In genomic region chr7:139441961-139442360, GRCh38 we compare ENCODE assay signal across 33 cellular contexts. TPM values are rescaled to one million over a fixed set of nuclear protein-coding genes. Genes with fewer than 3 reads are reported as not detected.
DNase-seq lines count a peak whose midpoint lies in the region; ATAC-seq and TF ChIP-seq lines count a peak whose summit lies in the region.
"Had no signal": no experiment of that assay in that cellular context is flagged by ENCODE, and none has a peak within 500 bp of the region (broad histone marks: within the 10 kb centered on the region; RNA-seq: fewer than 3 reads in every experiment).

No MANE protein-coding gene starts in this region.

- H3K36me3 ChIP-seq in DND-41 (ENCODE audit: insufficient read depth, low read length), result no peaks in the 10 kb centered on the region
- no peaks in the 10 kb centered on the region for H3K36me3 ChIP-seq in esophagus (ENCODE audit: control insufficient read depth in 2 of 2, insufficient read depth in 2 of 2, low read length in 1 of 2)
- no peaks in the 10 kb centered on the region for H3K36me3 ChIP-seq in prostate gland
- H3K36me3 ChIP-seq: MG63, right atrium auricular region, spleen had no signal

- H3K27me3 ChIP-seq in DND-41 (ENCODE audit: insufficient read depth, low read length, poor library complexity), result no peaks in the 10 kb centered on the region
- H3K27me3 ChIP-seq in esophagus (ENCODE audit: control insufficient read depth in 1 of 2, insufficient read depth in 2 of 2, low read length in 2 of 2), result no peaks in the 10 kb centered on the region
- no peaks in the 10 kb centered on the region for H3K27me3 ChIP-seq in prostate gland (replicated peaks; ENCODE audit: insufficient read depth)
- H3K27me3 ChIP-seq: body of pancreas, MG63, right atrium auricular region, spleen had no signal

- WGBS in esophagus, 2 donors, result 47 to 65% methylated on average over 4 of the region's 4 CpGs
- 52% methylated on average over 4 of the region's 4 CpGs for whole genome bisulfite sequencing in prostate gland

- H3K79me2 ChIP-seq in DND-41 (ENCODE audit: insufficient read depth, low read length), result no peaks in the 10 kb centered on the region

- H3K4me1 ChIP-seq in DND-41 (ENCODE audit: insufficient read depth, low read length) (no peaks in the 10 kb centered on the region), esophagus (ENCODE audit: control insufficient read depth in 2 of 2, insufficient read depth in 2 of 2, low read length in 1 of 2) (peaks cover 0 to 10% of the 10 kb centered on the region in 2 donors), prostate gland (replicated peaks) (no peaks in the 10 kb centered on the region)
- H3K4me1 ChIP-seq: body of pancreas, right atrium auricular region, spleen had no signal

- no peak overlapping the region for H3K9ac ChIP-seq in DND-41 (ENCODE audit: low read depth, low read length)

- no peak for TF ChIP-seq CTCF in DND-41 (IDR thresholded peaks at IDR 0.05; ENCODE audit: borderline replicate concordance, extremely low read depth, low read length, poor library complexity, severe bottlenecking)
- TF ChIP-seq CTCF in prostate gland (IDR thresholded peaks at IDR 0.05), result no peak

- intact Hi-C loops in prostate gland (cut with DNase I) (no loop called here), left cardiac atrium (cut with DNase I) (no loop called here)

- no peak overlapping the region for H2AFZ ChIP-seq in DND-41 (ENCODE audit: low read depth, low read length)

- no peaks in the 10 kb centered on the region for H3K9me3 ChIP-seq in DND-41 (ENCODE audit: insufficient read depth, low read length, severe bottlenecking)
- no peaks in the 10 kb centered on the region for H3K9me3 ChIP-seq in esophagus (ENCODE audit: control insufficient read depth in 2 of 2, insufficient read depth in 1 of 2, low read depth in 1 of 2, low read length in 1 of 2)
- H3K9me3 ChIP-seq in prostate gland, result no peaks in the 10 kb centered on the region
- H3K9me3 ChIP-seq: body of pancreas, MG63, right atrium auricular region, spleen had no signal

- no peaks in the 10 kb centered on the region for H4K20me1 ChIP-seq in DND-41 (ENCODE audit: insufficient read depth, low read length)

- DNase-seq in DND-41, result no peak
- peak; percentile 37 for DNase-seq in NCI-H2171 (lab: John Stamatoyannopoulos, UW)
- DNase-seq in prostate gland (ENCODE audit: low spot score), result peak; percentile 24
- no peak for DNase-seq in left cardiac atrium
- DNase-seq in NCI-H128 (lab: John Stamatoyannopoulos, UW; ENCODE audit: unreplicated experiment), result no peak
- DNase-seq: activated CD4-positive, alpha-beta T cell treated with anti-CD3 and anti-CD28 coated beads, Interleukin-2, amount 10 ng/mL, durations not matched to agents 7 days and 5 days; activated CD8-positive, alpha-beta memory T cell treated with anti-CD3 and anti-CD28 coated beads, Interleukin-2, amount 10 ng/mL, durations not matched to agents 7 days and 5 days; activated naive CD4-positive, alpha-beta T cell; activated T-cell treated with anti-CD3 and anti-CD28 coated beads, Interleukin-2, amount 50 U/mL, for 48 hours; body of pancreas; C1 segment of cervical spinal cord; glutamatergic neuron; islet precursor cell; KBM-7; MG63; natural killer cell; NCI-H1417 treated with DMSO at 0.1 percent for 48 hours; NCI-H2081 treated with DMSO at 0.1 percent for 48 hours; NK-92 treated with Interleukin-12 subunit alpha and Interleukin-12 subunit beta, amount 100 ng/mL, for 24 hours; PC-3; SHP77; spleen; stimulated activated CD4-positive, alpha-beta T cell treated with anti-CD3 and anti-CD28 coated beads, Interleukin-2, amount 100 ng/mL, for 48 hours; T1000; WERI-Rb-1 had no signal

- no peak overlapping the region for H3K27ac ChIP-seq in DND-41 (ENCODE audit: low read length)
- peak overlapping the region; percentile 80 to 82 for H3K27ac ChIP-seq in esophagus (ENCODE audit: low read depth in 2 of 2, low read length in 1 of 2)
- H3K27ac ChIP-seq in prostate gland, result no peak overlapping the region
- H3K27ac ChIP-seq: body of pancreas, right atrium auricular region, spleen, WERI-Rb-1 had no signal

- no peak overlapping the region for H3K4me2 ChIP-seq in DND-41 (ENCODE audit: insufficient read depth, low read length)

- H3K4me3 ChIP-seq in DND-41 (ENCODE audit: low read depth in 1 of 2, low read length in 2 of 2) (no peak overlapping the region), esophagus (ENCODE audit: low read depth in 1 of 2, low read length in 2 of 2) (no peak overlapping the region), prostate gland (no peak overlapping the region)
- H3K4me3 ChIP-seq: body of pancreas, MG63, right atrium auricular region, spleen had no signal

- ATAC-seq in DND-41 (ENCODE audit: insufficient read depth, low read depth), result peak; percentile 33; the same call in 1 of the 3 replicates
- no peak for ATAC-seq in left cardiac atrium
- ATAC-seq in GM19463 (IDR thresholded peaks at IDR 0.05; ENCODE audit: unreplicated experiment), result no peak
- ATAC-seq: activated CD8-positive, alpha-beta memory T cell treated with anti-CD3 and anti-CD28 coated beads, Interleukin-2, amount 10 ng/mL, durations not matched to agents 7 days and 5 days; body of pancreas; natural killer cell; PC-3 had no signal

- TF ChIP-seq POLR2A in prostate gland (IDR thresholded peaks at IDR 0.05), result no peak

RNA-seq across cellular contexts. Expression of gene KLRG2, which starts 41.5 kb away (rescaled TPM):
- 1 to 10 TPM; 1.8 to 3.9 TPM for polyA plus RNA-seq in esophagus
- total RNA-seq in prostate gland (1 to 10 TPM in 1 of 2 donors, under 1 TPM in 1; 0.68 to 1.5 TPM), left cardiac atrium (not detected)
- total RNA-seq: activated CD4-positive, alpha-beta T cell treated with anti-CD3 and anti-CD28 coated beads, Interleukin-2, amount 10 ng/mL, durations not matched to agents 7 days and 5 days; cerebellum; mononuclear cell; natural killer cell; osteocyte; right atrium auricular region; spleen; subcutaneous adipose tissue; urinary bladder had no signal

Comparison
In these comparisons a context has a peak if more than half of its experiments do, and no peak if none do; other contexts are left out.
1. DNase-seq: peak in NCI-H2171 (single experiment) and prostate gland (single experiment); none in DND-41 (single experiment), left cardiac atrium (single experiment) and NCI-H128 (single experiment).
2. H3K27ac ChIP-seq: peak in esophagus (2 of 2); none in DND-41 (single experiment) and prostate gland (0 of 2).